ENCODE assay signal across 10 cellular contexts in genomic region chr1:111223126-111223443, GRCh38. TPM values are rescaled to one million over a fixed set of nuclear protein-coding genes. Genes with fewer than 3 reads are reported as not detected.
DNase-seq lines count a peak whose midpoint lies in the region; ATAC-seq, FAIRE-seq and TF ChIP-seq lines count a peak whose summit lies in the region.
"Had no signal": no experiment of that assay in that cellular context is flagged by ENCODE, and none has a peak within 500 bp of the region (broad histone marks: within the 10 kb centered on the region; RNA-seq: fewer than 3 reads in every experiment).

No MANE protein-coding gene starts in this region.

- peak overlapping the region in 1 of 3 experiments; percentile 39; a peak in 1 of 6 replicates for H3K4me3 ChIP-seq in HepG2 (replicated peaks in 1 of 3; ENCODE audit: insufficient read depth in 1 of 3, low read depth in 2 of 3, low read length in 3 of 3)
- no peak overlapping the region for H3K4me3 ChIP-seq in right lobe of liver
- H3K4me3 ChIP-seq in endocrine pancreas (ENCODE audit: control insufficient read depth, insufficient read depth, low read length): no peak overlapping the region
- H3K4me3 ChIP-seq: SJSA1, thyroid gland had no signal

- H3K9me3 ChIP-seq in HepG2 (ENCODE audit: low read length) (no peaks in the 10 kb centered on the region), right lobe of liver (no peaks in the 10 kb centered on the region), endocrine pancreas (ENCODE audit: control insufficient read depth, low read length) (no peaks in the 10 kb centered on the region)
- H3K9me3 ChIP-seq: SJSA1, thyroid gland had no signal

- intact Hi-C loops in HepG2 (cut with micrococcal nuclease; ENCODE audit: unreplicated experiment): loop anchor here (1.0 to 5.0 kb wide), 4 partner anchors 111 to 191 kb away; no protein-coding TSS in a partner anchor
- intact Hi-C loops in right lobe of liver (cut with DNase I): no loop called here
- intact Hi-C loops in activated B cell treated with CpG ODN at 0.5 μM for 24 hours (cut with micrococcal nuclease): loop anchor here (1.0 to 5.0 kb wide), 10 partner anchors 36 to 546 kb away; partner anchors contain the start of genes ATP5PB and WDR77

- H3K27me3 Mint-ChIP-seq in activated B cell treated with CpG ODN at 0.5 μM for 24 hours: no peaks in the 10 kb centered on the region

- peak; percentile 15 for FAIRE-seq in HepG2 (lab: Jason Lieb, UNC)

- H3K4me1 ChIP-seq in HepG2 (ENCODE audit: insufficient read depth, low read length) (peaks cover 58% of the 10 kb centered on the region), right lobe of liver (peaks cover 0 to 6% (median 3%) of the 10 kb centered on the region in 4 donors), endocrine pancreas (ENCODE audit: control insufficient read depth, insufficient read depth, low read length) (no peaks in the 10 kb centered on the region)
- H3K4me1 ChIP-seq: SJSA1 had no signal

- POLR2A ChIA-PET in HepG2 (lab: Yijun Ruan, JAX): interaction anchor here (1.7 kb wide), 1 partner anchor 111 kb away, joined by 6 read pairs; no protein-coding TSS in a partner anchor
- POLR2A ChIA-PET in activated B cell treated with CpG ODN at 0.5 μM for 24 hours (lab: Charles Lee): interaction anchor here (0.6 to 1.8 kb wide), 6 partner anchors 16 to 178 kb away, joined by 3 to 12 read pairs (median 4); partner anchors contain the start of genes CEPT1 and DRAM2

- in situ Hi-C loops in HepG2 (cut with HindIII; ENCODE audit: extremely low pct_ligation_motif_present, low pct_unique_long_range_greater_than_20kb): loop anchor here (5.0 kb wide), 2 partner anchors 109 to 179 kb away; no protein-coding TSS in a partner anchor

- H3K27ac Mint-ChIP-seq in activated B cell treated with CpG ODN at 0.5 μM for 24 hours: peak overlapping the region; percentile 95

- ATAC-seq in HepG2 (no peak), right lobe of liver (no peak), activated B cell treated with CpG ODN at 0.5 μM for 24 hours (ENCODE audit: low read depth) (no peak)

- CTCF ChIA-PET in HepG2 (lab: Yijun Ruan, JAX; ENCODE audit: low intra/inter-chr PET ratio, low total read pairs): interaction anchor here (1.1 to 5.1 kb wide), 4 partner anchors 47 to 177 kb away, joined by 3 to 77 read pairs (median 10); no protein-coding TSS in a partner anchor
- CTCF ChIA-PET in activated B cell treated with CpG ODN at 0.5 μM for 24 hours (lab: Charles Lee): interaction anchor here (0.8 to 4.9 kb wide), 22 partner anchors 21 to 547 kb away, joined by 3 to 69 read pairs (median 4); no protein-coding TSS in a partner anchor

- H3K79me2 ChIP-seq in HepG2 (ENCODE audit: insufficient read depth, low read length): no peaks in the 10 kb centered on the region

- no peak for TF ChIP-seq POLR2A in HepG2 (IDR thresholded peaks at IDR 0.05; ENCODE audit: insufficient read depth in 1 of 2, low read depth in 2 of 2, low read length in 2 of 2)
- TF ChIP-seq POLR2A in right lobe of liver (IDR thresholded peaks at IDR 0.05): no peak

- no peak overlapping the region for H3K9ac ChIP-seq in HepG2 (ENCODE audit: insufficient read depth, low read depth, low read length)
- H3K9ac ChIP-seq in endocrine pancreas (ENCODE audit: control insufficient read depth, insufficient read depth, low read length): peak overlapping the region; percentile 12

- H3K27me3 ChIP-seq in HepG2 (ENCODE audit: control insufficient read depth in 1 of 2, insufficient read depth in 2 of 2, low read length in 2 of 2) (no peaks in the 10 kb centered on the region; a peak in 1 of 5 replicates), right lobe of liver (no peaks in the 10 kb centered on the region), endocrine pancreas (ENCODE audit: control insufficient read depth, insufficient read depth, low read length) (no peaks in the 10 kb centered on the region)
- H3K27me3 ChIP-seq: SJSA1, thyroid gland had no signal

- TF ChIP-seq CTCF in HepG2 (CRISPR knock-in tag; IDR thresholded peaks at IDR 0.05) (no peak), right lobe of liver (IDR thresholded peaks at IDR 0.05) (peak in 1 of 4 donors; percentile 3), activated B cell treated with CpG ODN at 0.5 μM for 24 hours (IDR thresholded peaks at IDR 0.05) (no peak)

- H3K9me3 Mint-ChIP-seq in activated B cell treated with CpG ODN at 0.5 μM for 24 hours: no peaks in the 10 kb centered on the region

- no peaks in the 10 kb centered on the region for H3K36me3 Mint-ChIP-seq in activated B cell treated with CpG ODN at 0.5 μM for 24 hours (ENCODE audit: low read depth)

- H3K4me3 Mint-ChIP-seq in activated B cell treated with CpG ODN at 0.5 μM for 24 hours: peak overlapping the region; percentile 50

- DNase-seq in HepG2 (ENCODE audit: low spot score) (no peak), right lobe of liver (no peak), activated B cell treated with CpG ODN at 0.5 μM for 24 hours (no peak), NCI-H345 treated with DMSO at 0.1 percent for 48 hours (lab: John Stamatoyannopoulos, UW; ENCODE audit: unreplicated experiment) (no peak), cerebellar cortex (ENCODE audit: low spot score) (no peak), NCI-H2171 (lab: John Stamatoyannopoulos, UW) (no peak), GM19240 (ENCODE audit: insufficient read length, low spot score) (no peak)

- TF ChIP-seq RAD21 in HepG2 (CRISPR knock-in tag; IDR thresholded peaks at IDR 0.05): no peak

- no peak overlapping the region for H3K27ac ChIP-seq in HepG2 (ENCODE audit: extremely low read length, insufficient read depth, low read length)
- no peak overlapping the region for H3K27ac ChIP-seq in right lobe of liver
- H3K27ac ChIP-seq: SJSA1 had no signal

- no TSS peak for BruUV-seq in HepG2 (replicated peaks; lab: Mats Ljungman, UMichigan)

- H3K4me2 ChIP-seq in HepG2 (ENCODE audit: low read depth, low read length): peak overlapping the region; percentile 71

- H3K4me1 Mint-ChIP-seq in activated B cell treated with CpG ODN at 0.5 μM for 24 hours: peaks cover 87% of the 10 kb centered on the region

- TF ChIP-seq EP300 in HepG2 (IDR thresholded peaks at IDR 0.05; ENCODE audit: low read depth in 2 of 2, low read length in 2 of 2) (no peak), HepG2 (CRISPR knock-in tag; IDR thresholded peaks at IDR 0.05; ENCODE audit: borderline replicate concordance) (no peak)

- no peaks in the 10 kb centered on the region for H3K36me3 ChIP-seq in HepG2 (replicated peaks in 1 of 2; ENCODE audit: control insufficient read depth in 1 of 2, insufficient read depth in 2 of 2, low read length in 2 of 2)
- H3K36me3 ChIP-seq in right lobe of liver: no peaks in the 10 kb centered on the region
- H3K36me3 ChIP-seq in endocrine pancreas (ENCODE audit: control insufficient read depth, insufficient read depth, low read length): no peaks in the 10 kb centered on the region
- H3K36me3 ChIP-seq: SJSA1, thyroid gland had no signal

- no peaks in the 10 kb centered on the region for H4K20me1 ChIP-seq in HepG2 (ENCODE audit: insufficient read depth, low read length)

- 0% methylated on average over 1 of the region's 1 CpG for WGBS in HepG2 (ENCODE audit: low lambda C conversion rate)
- 50% methylated on average over 1 of the region's 1 CpG for WGBS in right lobe of liver (ENCODE audit: insufficient coverage, low coverage, low lambda C conversion rate, missing lambda C conversion rate)

- peak overlapping the region; percentile 54 for H2AFZ ChIP-seq in HepG2 (ENCODE audit: low read length)

RNA-seq across cellular contexts. Expression of gene CHI3L2, which starts 4.4 kb away (rescaled TPM):
- total RNA-seq in HepG2 (2016; rRNA removed; fragmentation: Illumina TruSeq; extraction: Trizol) (1.7 and 1.9 TPM in 2 replicates), right lobe of liver (under 1 TPM in 5 of 6 experiments, not detected in 1; 0.15 to 0.58 (median 0.26) TPM), activated B cell treated with CpG ODN at 0.5 μM for 24 hours (19.6 and 23.6 TPM in 2 replicates)
- 1.5 and 2.1 TPM in 2 replicates for total RNA-seq in HepG2 (2016; cell fraction: cytosol; rRNA removed; fragmentation: Illumina TruSeq; extraction: Trizol; ENCODE audit: low read depth)
- 1.5 and 1.6 TPM in 2 replicates for total RNA-seq in HepG2 (2016; cell fraction: insoluble cytoplasmic fraction; rRNA removed; fragmentation: Illumina TruSeq; extraction: Trizol)
- 1.7 and 2.0 TPM in 2 replicates for total RNA-seq in HepG2 (2016; cell fraction: membrane; rRNA removed; fragmentation: Illumina TruSeq; extraction: Trizol)
- total RNA-seq in HepG2 (2016; cell fraction: nucleus; rRNA removed; fragmentation: Illumina TruSeq; extraction: Trizol): 0.90 and 1.4 TPM in 2 replicates
- polyA plus RNA-seq in HepG2 (2011; rRNA removed): 0.46 and 0.65 TPM in 2 replicates
- polyA plus RNA-seq in HepG2 (2011; cell fraction: cytosol; rRNA removed): 0.44 and 0.51 TPM in 2 replicates
- 0.13 and 0.55 TPM in 2 replicates for polyA plus RNA-seq in HepG2 (2011; cell fraction: nucleus; rRNA removed)
- 0.35 and 0.46 TPM in 2 replicates for polyA plus RNA-seq in HepG2 (2012)
- 0.80 and 1.0 TPM in 2 replicates for polyA plus RNA-seq in HepG2 (2016; cell fraction: cytosol; fragmentation: Illumina TruSeq; extraction: Trizol; ENCODE audit: low read depth)
- polyA plus RNA-seq in HepG2 (2016; cell fraction: insoluble cytoplasmic fraction; fragmentation: Illumina TruSeq; extraction: Trizol; ENCODE audit: low read depth): 1.2 and 1.8 TPM in 2 replicates
- 1.1 and 1.5 TPM in 2 replicates for polyA plus RNA-seq in HepG2 (2016; cell fraction: membrane; fragmentation: Illumina TruSeq; extraction: Trizol; ENCODE audit: low read depth)
- 2.6 and 3.9 TPM in 2 replicates for polyA plus RNA-seq in HepG2 (2016; cell fraction: nucleus; fragmentation: Illumina TruSeq; extraction: Trizol; ENCODE audit: insufficient read depth, low read depth)
- polyA minus RNA-seq in HepG2 (2011; rRNA and poly(A)+ RNA removed; ENCODE audit: low replicate concordance): not detected in 2 replicates
- not detected in 2 replicates for polyA minus RNA-seq in HepG2 (2011; cell fraction: cytosol; rRNA and poly(A)+ RNA removed)
- polyA minus RNA-seq in HepG2 (2011; cell fraction: nucleus; rRNA and poly(A)+ RNA removed): 1.2 and 1.3 TPM in 2 replicates
- total RNA-seq: SJSA1 had no signal

RNA-seq across cellular contexts. Expression of gene DENND2D, which starts 22.6 kb away (rescaled TPM):
- total RNA-seq in HepG2 (2016; rRNA removed; fragmentation: Illumina TruSeq; extraction: Trizol) (0.04 TPM in 1 of 2 replicates, not detected in the other), right lobe of liver (10 to 100 TPM in 5 of 6 experiments, 1 to 10 TPM in 1; 9.6 to 18.6 (median 13.9) TPM), activated B cell treated with CpG ODN at 0.5 μM for 24 hours (48.9 and 58.6 TPM in 2 replicates)
- not detected in 2 replicates for total RNA-seq in HepG2 (2016; cell fraction: cytosol; rRNA removed; fragmentation: Illumina TruSeq; extraction: Trizol; ENCODE audit: low read depth)
- total RNA-seq in HepG2 (2016; cell fraction: insoluble cytoplasmic fraction; rRNA removed; fragmentation: Illumina TruSeq; extraction: Trizol): not detected in 2 replicates
- not detected in 2 replicates for total RNA-seq in HepG2 (2016; cell fraction: membrane; rRNA removed; fragmentation: Illumina TruSeq; extraction: Trizol)
- total RNA-seq in HepG2 (2016; cell fraction: nucleus; rRNA removed; fragmentation: Illumina TruSeq; extraction: Trizol): not detected in 2 replicates
- not detected in 2 replicates for polyA plus RNA-seq in HepG2 (2011; rRNA removed)
- polyA plus RNA-seq in HepG2 (2011; cell fraction: cytosol; rRNA removed): 0.01 TPM in 1 of 2 replicates, not detected in the other
- polyA plus RNA-seq in HepG2 (2011; cell fraction: nucleus; rRNA removed): 0.36 TPM in 1 of 2 replicates, not detected in the other
- polyA plus RNA-seq in HepG2 (2012): 0.07 TPM in 1 of 2 replicates, not detected in the other
- not detected in 2 replicates for polyA plus RNA-seq in HepG2 (2016; cell fraction: cytosol; fragmentation: Illumina TruSeq; extraction: Trizol; ENCODE audit: low read depth)
- polyA plus RNA-seq in HepG2 (2016; cell fraction: insoluble cytoplasmic fraction; fragmentation: Illumina TruSeq; extraction: Trizol; ENCODE audit: low read depth): not detected in 2 replicates
- polyA plus RNA-seq in HepG2 (2016; cell fraction: membrane; fragmentation: Illumina TruSeq; extraction: Trizol; ENCODE audit: low read depth): not detected in 2 replicates
- polyA plus RNA-seq in HepG2 (2016; cell fraction: nucleus; fragmentation: Illumina TruSeq; extraction: Trizol; ENCODE audit: insufficient read depth, low read depth): not detected in 2 replicates
- polyA minus RNA-seq in HepG2 (2011; rRNA and poly(A)+ RNA removed; ENCODE audit: low replicate concordance): 12.7 TPM in 1 of 2 replicates, not detected in the other
- not detected in 2 replicates for polyA minus RNA-seq in HepG2 (2011; cell fraction: cytosol; rRNA and poly(A)+ RNA removed)
- 0.50 TPM in 1 of 2 replicates, not detected in the other for polyA minus RNA-seq in HepG2 (2011; cell fraction: nucleus; rRNA and poly(A)+ RNA removed)
- total RNA-seq: SJSA1 had no signal

Comparison
In these comparisons a context has a peak if more than half of its experiments do, and no peak if none do; other contexts are left out.
1. RNA of gene DENND2D, which starts 22.6 kb away (total RNA-seq): 48.9 to 58.6 TPM in activated B cell treated with CpG ODN at 0.5 μM for 24 hours and 9.6 to 18.6 TPM in right lobe of liver; 0.04 TPM in HepG2; every median in the first group is over 4 times any median in the second.
2. intact Hi-C loops: an anchor here in HepG2 (1.0 to 5.0 kb wide) and activated B cell treated with CpG ODN at 0.5 μM for 24 hours (1.0 to 5.0 kb wide); none called in right lobe of liver.